ENCODE assay signal across 16 cellular contexts in the genomic region with DNA sequence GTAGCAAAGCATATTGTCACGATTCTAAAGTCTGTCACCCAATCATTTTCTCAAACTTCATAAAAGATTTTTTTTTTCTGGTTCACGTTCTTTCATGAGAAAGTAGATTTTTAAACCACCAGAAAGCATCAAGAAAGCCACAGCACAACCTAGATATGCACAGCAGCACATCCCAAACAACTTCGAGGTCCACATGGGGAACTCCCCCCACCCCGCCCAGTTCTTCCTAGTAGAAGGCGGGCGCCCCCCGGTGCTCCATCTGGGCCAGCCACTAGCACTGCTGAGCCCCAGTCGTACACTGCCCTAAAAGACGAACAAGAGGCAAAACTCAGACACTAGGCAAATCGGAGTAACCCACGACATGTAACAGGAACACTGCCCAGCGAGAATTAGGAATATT. TPM values are rescaled to one million over a fixed set of nuclear protein-coding genes. Genes with fewer than 3 reads are reported as not detected.
DNase-seq lines count a peak whose midpoint lies in the region; ATAC-seq and TF ChIP-seq lines count a peak whose summit lies in the region.
"Had no signal": no experiment of that assay in that cellular context is flagged by ENCODE, and none has a peak within 500 bp of the region (broad histone marks: within the 10 kb centered on the region; RNA-seq: fewer than 3 reads in every experiment).

No MANE protein-coding gene starts in this region.

- H3K9me2 ChIP-seq in OCI-LY7 (ENCODE audit: insufficient read depth, low read length): no peaks in the 10 kb centered on the region

- TF ChIP-seq POLR2A in body of pancreas (IDR thresholded peaks at IDR 0.05): no peak

- peaks cover 37% of the 10 kb centered on the region for H3K4me1 Mint-ChIP-seq in activated CD8-positive, alpha-beta T cell treated with anti-CD3 and anti-CD28 coated beads, Interleukin-2, amount 10 ng/mL, durations not matched to agents 7 days and 5 days (ENCODE audit: low read depth)
- peaks cover 51% of the 10 kb centered on the region for H3K4me1 Mint-ChIP-seq in activated naive CD8-positive, alpha-beta T cell treated with anti-CD3 and anti-CD28 coated beads, Interleukin-2, amount 50 U/mL, for 24 hours
- peaks cover 21% of the 10 kb centered on the region; the same call in 1 of the 2 replicates for H3K4me1 Mint-ChIP-seq in HFFc6 (ENCODE audit: low read depth)

- peaks cover 17% of the 10 kb centered on the region for H3K36me3 ChIP-seq in OCI-LY7 (ENCODE audit: insufficient read depth, low read length)
- H3K36me3 ChIP-seq in body of pancreas (replicated peaks in 1 of 2; ENCODE audit: insufficient read depth in 1 of 2, low read depth in 2 of 2): no peaks in the 10 kb centered on the region

- WGBS in body of pancreas, 2 donors: 73 to 78% methylated on average over 12 of the region's 12 CpGs

- peak; percentile 64 for ATAC-seq in activated CD8-positive, alpha-beta T cell treated with anti-CD3 and anti-CD28 coated beads, Interleukin-2, amount 10 ng/mL, durations not matched to agents 7 days and 5 days
- ATAC-seq in activated naive CD8-positive, alpha-beta T cell treated with anti-CD3 and anti-CD28 coated beads, Interleukin-2, amount 50 U/mL, for 24 hours: peak; percentile 83
- no peak for ATAC-seq in GM21515 (IDR thresholded peaks at IDR 0.05; ENCODE audit: unreplicated experiment)
- no peak for ATAC-seq in body of pancreas
- ATAC-seq: esophagus mucosa, heart right ventricle had no signal

- POLR2A ChIA-PET in OCI-LY7 (lab: Charles Lee): no interaction called here
- POLR2A ChIA-PET in activated CD8-positive, alpha-beta T cell treated with anti-CD3 and anti-CD28 coated beads, Interleukin-2, amount 10 ng/mL, durations not matched to agents 7 days and 5 days (lab: Charles Lee): no interaction called here

- H3K4me1 ChIP-seq in OCI-LY7 (ENCODE audit: insufficient read depth, low read length, poor library complexity, severe bottlenecking) (peaks cover 6% of the 10 kb centered on the region), body of pancreas (peaks cover 38% of the 10 kb centered on the region)

- intact Hi-C loops in OCI-LY7 (cut with micrococcal nuclease; ENCODE audit: unreplicated experiment): no loop called here
- intact Hi-C loops in body of pancreas (cut with DNase I): no loop called here

- H3K9me3 ChIP-seq in OCI-LY7 (ENCODE audit: low read length): no peaks in the 10 kb centered on the region
- no peaks in the 10 kb centered on the region for H3K9me3 ChIP-seq in body of pancreas
- H3K9me3 ChIP-seq: heart right ventricle had no signal

- no peak overlapping the region for H3K4me3 Mint-ChIP-seq in activated CD8-positive, alpha-beta T cell treated with anti-CD3 and anti-CD28 coated beads, Interleukin-2, amount 10 ng/mL, durations not matched to agents 7 days and 5 days
- no peak overlapping the region for H3K4me3 Mint-ChIP-seq in activated naive CD8-positive, alpha-beta T cell treated with anti-CD3 and anti-CD28 coated beads, Interleukin-2, amount 50 U/mL, for 24 hours
- H3K4me3 Mint-ChIP-seq in HFFc6: no peak overlapping the region
- H3K4me3 Mint-ChIP-seq: IgD-negative memory B cell had no signal

- DNase-seq in OCI-LY7 (ENCODE audit: low spot score) (no peak), HFFc6 (no peak), kidney tubule cell (ENCODE audit: low spot score) (no peak), body of pancreas (no peak)
- DNase-seq in activated CD8-positive, alpha-beta T cell treated with anti-CD3 and anti-CD28 coated beads, Interleukin-2, amount 10 ng/mL, durations not matched to agents 7 days and 5 days: peak; percentile 52
- peak; percentile 46 for DNase-seq in activated naive CD8-positive, alpha-beta T cell treated with anti-CD3 and anti-CD28 coated beads, Interleukin-2, amount 50 U/mL, for 24 hours
- DNase-seq in stimulated activated CD8-positive, alpha-beta memory T cell treated with anti-CD3 and anti-CD28 coated beads, Interleukin-4, amount 100 ng/mL, for 48 hours: peak; percentile 54
- DNase-seq: C1 segment of cervical spinal cord, heart right ventricle, kidney glomerular epithelial cell, NCI-H1105, NCI-H345 had no signal

- H3K27ac ChIP-seq in OCI-LY7 (ENCODE audit: low read depth, low read length, poor library complexity, severe bottlenecking) (no peak overlapping the region), body of pancreas (no peak overlapping the region)
- H3K27ac ChIP-seq: heart right ventricle had no signal

- H3K27ac Mint-ChIP-seq in activated CD8-positive, alpha-beta T cell treated with anti-CD3 and anti-CD28 coated beads, Interleukin-2, amount 10 ng/mL, durations not matched to agents 7 days and 5 days: no peak overlapping the region
- H3K27ac Mint-ChIP-seq in activated naive CD8-positive, alpha-beta T cell treated with anti-CD3 and anti-CD28 coated beads, Interleukin-2, amount 50 U/mL, for 24 hours: no peak overlapping the region
- no peak overlapping the region for H3K27ac Mint-ChIP-seq in HFFc6
- H3K27ac Mint-ChIP-seq: progenitor cell of endocrine pancreas had no signal

- no peaks in the 10 kb centered on the region for H3K9me3 Mint-ChIP-seq in activated CD8-positive, alpha-beta T cell treated with anti-CD3 and anti-CD28 coated beads, Interleukin-2, amount 10 ng/mL, durations not matched to agents 7 days and 5 days (ENCODE audit: insufficient read depth)
- no peaks in the 10 kb centered on the region for H3K9me3 Mint-ChIP-seq in activated naive CD8-positive, alpha-beta T cell treated with anti-CD3 and anti-CD28 coated beads, Interleukin-2, amount 50 U/mL, for 24 hours
- no peaks in the 10 kb centered on the region for H3K9me3 Mint-ChIP-seq in HFFc6
- H3K9me3 Mint-ChIP-seq: IgD-negative memory B cell had no signal

- CTCF ChIA-PET in OCI-LY7 (lab: Charles Lee; ENCODE audit: unreplicated experiment): no interaction called here
- CTCF ChIA-PET in activated CD8-positive, alpha-beta T cell treated with anti-CD3 and anti-CD28 coated beads, Interleukin-2, amount 10 ng/mL, durations not matched to agents 7 days and 5 days (lab: Charles Lee): no interaction called here

- H3K36me3 Mint-ChIP-seq in activated CD8-positive, alpha-beta T cell treated with anti-CD3 and anti-CD28 coated beads, Interleukin-2, amount 10 ng/mL, durations not matched to agents 7 days and 5 days (ENCODE audit: low read depth): peaks cover 19% of the 10 kb centered on the region
- H3K36me3 Mint-ChIP-seq in activated naive CD8-positive, alpha-beta T cell treated with anti-CD3 and anti-CD28 coated beads, Interleukin-2, amount 50 U/mL, for 24 hours (ENCODE audit: low read depth): peaks cover 11% of the 10 kb centered on the region
- H3K36me3 Mint-ChIP-seq in HFFc6 (ENCODE audit: low read depth): peaks cover 19% of the 10 kb centered on the region
- H3K36me3 Mint-ChIP-seq: IgD-negative memory B cell had no signal

- no peaks in the 10 kb centered on the region for H3K27me3 ChIP-seq in body of pancreas
- H3K27me3 ChIP-seq: heart right ventricle had no signal

- no peak overlapping the region for H3K4me2 ChIP-seq in OCI-LY7 (ENCODE audit: low read length)

- H3K4me3 ChIP-seq in OCI-LY7 (ENCODE audit: low read depth, low read length, poor library complexity, severe bottlenecking) (no peak overlapping the region), body of pancreas (no peak overlapping the region)
- H3K4me3 ChIP-seq: heart right ventricle had no signal

- peaks cover 4% of the 10 kb centered on the region; the same call in 1 of the 2 replicates for H4K20me1 ChIP-seq in OCI-LY7 (ENCODE audit: insufficient read depth, low read length)

- no TSS peak for BruUV-seq in OCI-LY7 (replicated peaks; lab: Mats Ljungman, UMichigan)

- TF ChIP-seq CTCF in OCI-LY7 (conservative IDR thresholded peaks at IDR 0.05; ENCODE audit: low read length) (peak; percentile 29; the same call in 1 of the 2 replicates), HFFc6 (IDR thresholded peaks at IDR 0.05) (no peak), body of pancreas (IDR thresholded peaks at IDR 0.05) (no peak)

- no peak overlapping the region for H2AFZ ChIP-seq in OCI-LY7 (ENCODE audit: low read length)

- peaks cover 68% of the 10 kb centered on the region; the same call in 1 of the 2 replicates for H3K79me2 ChIP-seq in OCI-LY7 (ENCODE audit: insufficient read depth, low read depth, low read length)

- no peaks in the 10 kb centered on the region for H3K27me3 Mint-ChIP-seq in activated CD8-positive, alpha-beta T cell treated with anti-CD3 and anti-CD28 coated beads, Interleukin-2, amount 10 ng/mL, durations not matched to agents 7 days and 5 days (ENCODE audit: low read depth)
- no peaks in the 10 kb centered on the region for H3K27me3 Mint-ChIP-seq in activated naive CD8-positive, alpha-beta T cell treated with anti-CD3 and anti-CD28 coated beads, Interleukin-2, amount 50 U/mL, for 24 hours
- H3K27me3 Mint-ChIP-seq in HFFc6 (ENCODE audit: insufficient read depth): no peaks in the 10 kb centered on the region; the same call in 1 of the 2 replicates
- H3K27me3 Mint-ChIP-seq: IgD-negative memory B cell, progenitor cell of endocrine pancreas had no signal

RNA-seq across cellular contexts. Expression of a gene that starts 15.5 kb away (rescaled TPM):
- 155 and 176 TPM in 2 replicates for total RNA-seq in OCI-LY7 (2014; rRNA removed; shearing (Covaris generic))
- 148 and 170 TPM in 2 replicates for total RNA-seq in OCI-LY7 (2022)
- 100 to 1,000 TPM; 186 to 187 TPM for total RNA-seq in activated CD8-positive, alpha-beta T cell treated with anti-CD3 and anti-CD28 coated beads, Interleukin-2, amount 10 ng/mL, durations not matched to agents 7 days and 5 days
- total RNA-seq in HFFc6 (2021; fragmentation: NEBNext Ultra II Directional; extraction: Animal tissue kit (Norgen Biotek cat#: 25700)): 1,000 to 10,000 TPM in 5 of 6 experiments, 100 to 1,000 TPM in 1; 991 to 1,153 (median 1,104) TPM
- total RNA-seq in body of pancreas: 100 to 1,000 TPM; 501 to 612 TPM

RNA-seq across cellular contexts. Expression of a gene that starts 15.7 kb away (rescaled TPM):
- total RNA-seq in OCI-LY7 (2014; rRNA removed; shearing (Covaris generic)): 198 and 222 TPM in 2 replicates
- total RNA-seq in OCI-LY7 (2022) (275 and 301 TPM in 2 replicates), body of pancreas (100 to 1,000 TPM; 226 to 271 TPM)
- total RNA-seq in activated CD8-positive, alpha-beta T cell treated with anti-CD3 and anti-CD28 coated beads, Interleukin-2, amount 10 ng/mL, durations not matched to agents 7 days and 5 days: 100 to 1,000 TPM; 247 TPM
- total RNA-seq in HFFc6 (2021; fragmentation: NEBNext Ultra II Directional; extraction: Animal tissue kit (Norgen Biotek cat#: 25700)): 100 to 1,000 TPM; 399 to 468 (median 441) TPM

RNA-seq across cellular contexts. Expression of a gene that starts 56.1 kb away (rescaled TPM):
- 23.2 and 33.6 TPM in 2 replicates for total RNA-seq in OCI-LY7 (2014; rRNA removed; shearing (Covaris generic))
- total RNA-seq in OCI-LY7 (2022) (47.9 and 52.7 TPM in 2 replicates), body of pancreas (10 to 100 TPM; 30.1 to 44.2 TPM)
- total RNA-seq in activated CD8-positive, alpha-beta T cell treated with anti-CD3 and anti-CD28 coated beads, Interleukin-2, amount 10 ng/mL, durations not matched to agents 7 days and 5 days: 10 to 100 TPM; 19.3 to 22.7 TPM
- total RNA-seq in HFFc6 (2021; fragmentation: NEBNext Ultra II Directional; extraction: Animal tissue kit (Norgen Biotek cat#: 25700)): 10 to 100 TPM; 38.3 to 46.4 (median 41.9) TPM

Comparison
In these comparisons a context has a peak if more than half of its experiments do, and no peak if none do; other contexts are left out.
1. DNase-seq: peak in activated CD8-positive, alpha-beta T cell treated with anti-CD3 and anti-CD28 coated beads, Interleukin-2, amount 10 ng/mL, durations not matched to agents 7 days and 5 days (single experiment), activated naive CD8-positive, alpha-beta T cell treated with anti-CD3 and anti-CD28 coated beads, Interleukin-2, amount 50 U/mL, for 24 hours (single experiment) and stimulated activated CD8-positive, alpha-beta memory T cell treated with anti-CD3 and anti-CD28 coated beads, Interleukin-4, amount 100 ng/mL, for 48 hours (single experiment); none in OCI-LY7 (single experiment), HFFc6 (single experiment), kidney tubule cell (single experiment) and body of pancreas (0 of 4).
2. ATAC-seq: peak in activated CD8-positive, alpha-beta T cell treated with anti-CD3 and anti-CD28 coated beads, Interleukin-2, amount 10 ng/mL, durations not matched to agents 7 days and 5 days (single experiment) and activated naive CD8-positive, alpha-beta T cell treated with anti-CD3 and anti-CD28 coated beads, Interleukin-2, amount 50 U/mL, for 24 hours (single experiment); none in GM21515 (single experiment) and body of pancreas (single experiment).